Comparison of ENCODE assay signal across 9 cellular contexts in genomic region chr11:68373189-68373809, GRCh38.
DNase-seq lines count a peak whose midpoint lies in the region; ATAC-seq, FAIRE-seq and TF ChIP-seq lines count a peak whose summit lies in the region.
"Had no signal": no experiment of that assay in that cellular context is flagged by ENCODE, and none has a peak within 500 bp of the region (broad histone marks: within the 10 kb centered on the region; RNA-seq: fewer than 3 reads in every experiment).

No MANE protein-coding gene starts in this region.

- H3K4me3 ChIP-seq in DOHH2 (ENCODE audit: low read length) (no peak overlapping the region), small intestine (ENCODE audit: low read depth in 1 of 2, low read length in 2 of 2) (no peak overlapping the region)

- TF ChIP-seq CTCF in DOHH2 (IDR thresholded peaks at IDR 0.05; ENCODE audit: low read depth, low read length, poor library complexity, severe bottlenecking) = no peak

- no peak for FAIRE-seq in small intestine (lab: Jason Lieb, UNC)

- H3K79me2 ChIP-seq in DOHH2 (ENCODE audit: control insufficient read depth, low read length) = no peaks in the 10 kb centered on the region

- H4K20me1 ChIP-seq in DOHH2 (ENCODE audit: control insufficient read depth, insufficient read depth, low read depth, low read length) = no peaks in the 10 kb centered on the region

- H3K9me3 ChIP-seq in DOHH2 (ENCODE audit: control insufficient read depth, insufficient read depth, low read length) (no peaks in the 10 kb centered on the region), small intestine (ENCODE audit: control insufficient read depth, low read depth) (no peaks in the 10 kb centered on the region)

- no peaks in the 10 kb centered on the region for H3K9me2 ChIP-seq in DOHH2 (replicated peaks; ENCODE audit: control insufficient read depth, low read length)

- H3K27me3 ChIP-seq in DOHH2 (ENCODE audit: control insufficient read depth, low read length) (no peaks in the 10 kb centered on the region), small intestine (ENCODE audit: control insufficient read depth in 2 of 2, insufficient read depth in 2 of 2, low read length in 2 of 2) (no peaks in the 10 kb centered on the region)

- peak overlapping the region; percentile 26; the same call in 1 of the 2 replicates for H3K4me2 ChIP-seq in DOHH2 (ENCODE audit: low read length)

- H3K36me3 ChIP-seq in DOHH2 (ENCODE audit: control insufficient read depth, low read length) (no peaks in the 10 kb centered on the region), small intestine (ENCODE audit: control insufficient read depth in 2 of 2, insufficient read depth in 2 of 2, low read length in 2 of 2) (peaks cover 0 to 8% of the 10 kb centered on the region in 2 donors)

- 73 to 80% (median 78%) methylated on average over 22 of the region's 22 CpGs for WGBS in small intestine, 3 donors

- ATAC-seq in GM18511 (IDR thresholded peaks at IDR 0.05; ENCODE audit: unreplicated experiment) (no peak), HG02678 (IDR thresholded peaks at IDR 0.05; ENCODE audit: unreplicated experiment) (no peak)

- H3F3A ChIP-seq in DOHH2 (ENCODE audit: control insufficient read depth, insufficient read depth) = peaks cover 3% of the 10 kb centered on the region

- DNase-seq in amniotic epithelial cell (ENCODE audit: low read depth) (peak; percentile 5), hepatic stellate cell (ENCODE audit: low spot score) (peak; percentile 76), small intestine (no peak)
- DNase-seq in stimulated activated CD4-positive, alpha-beta T cell treated with anti-CD3 and anti-CD28 coated beads, Interleukin-12 subunit alpha, Interleukin-12 subunit beta, amount 100 ng/mL, for 4 hours = no peak
- no peak for DNase-seq in stimulated activated naive CD4-positive, alpha-beta T cell (lab: John Stamatoyannopoulos, UW)
- DNase-seq: NCI-H2171 had no signal

- H3K4me1 ChIP-seq in DOHH2 (ENCODE audit: control insufficient read depth, low read length) (peaks cover 46% of the 10 kb centered on the region), small intestine (ENCODE audit: control insufficient read depth in 2 of 2, insufficient read depth in 1 of 2, low read depth in 1 of 2, low read length in 1 of 2) (peaks cover 3% of the 10 kb centered on the region in 2 donors)

- no peak overlapping the region for H3K27ac ChIP-seq in DOHH2 (ENCODE audit: low read depth, low read length)
- H3K27ac ChIP-seq in small intestine (ENCODE audit: low read depth in 1 of 2, low read length in 1 of 2) = peak overlapping the region; percentile 1 to 78

Comparison
In these comparisons a context has a peak if more than half of its experiments do, and no peak if none do; other contexts are left out.
1. DNase-seq: peak in amniotic epithelial cell (single experiment) and hepatic stellate cell (single experiment); none in small intestine (single experiment), stimulated activated CD4-positive, alpha-beta T cell treated with anti-CD3 and anti-CD28 coated beads, Interleukin-12 subunit alpha, Interleukin-12 subunit beta, amount 100 ng/mL, for 4 hours (single experiment) and stimulated activated naive CD4-positive, alpha-beta T cell (0 of 6).